In genomic region chr18:75223687-75224347, GRCh38 we compare ENCODE assay signal across 13 cellular contexts. TPM values are rescaled to one million over a fixed set of nuclear protein-coding genes. Genes with fewer than 3 reads are reported as not detected.
A peak's percentile ranks its signal among the peaks of the same experiment; 100 is the strongest.
DNase-seq lines count a peak whose midpoint lies in the region; ATAC-seq, FAIRE-seq and TF ChIP-seq lines count a peak whose summit lies in the region.
"Had no signal": no experiment of that assay in that cellular context is flagged by ENCODE, and none has a peak within 500 bp of the region (broad histone marks: within the 10 kb centered on the region; RNA-seq: fewer than 3 reads in every experiment).

No MANE protein-coding gene starts in this region.

- no peak overlapping the region for H3K4me2 ChIP-seq in SK-N-SH
- H3K4me2 ChIP-seq in Karpas-422 (ENCODE audit: low read depth, low read length, poor library complexity, severe bottlenecking) = no peak overlapping the region

- H3K4me3 Mint-ChIP-seq in WTC11 = no peak overlapping the region
- H3K4me3 Mint-ChIP-seq: activated T-cell treated with anti-CD3 and anti-CD28 coated beads, Interleukin-2, amount 50 U/mL, for 24 hours had no signal

- H3F3A ChIP-seq in SK-N-SH (replicated peaks; ENCODE audit: insufficient read depth) = no peaks in the 10 kb centered on the region

- no peaks in the 10 kb centered on the region for H3K9me3 Mint-ChIP-seq in WTC11
- H3K9me3 Mint-ChIP-seq: activated T-cell treated with anti-CD3 and anti-CD28 coated beads, Interleukin-2, amount 50 U/mL, for 24 hours had no signal

- WGBS in SK-N-SH (ENCODE audit: low lambda C conversion rate) = 84% methylated on average over 9 of the region's 9 CpGs

- H3K27me3 Mint-ChIP-seq in WTC11 (ENCODE audit: low read depth) = no peaks in the 10 kb centered on the region
- H3K27me3 Mint-ChIP-seq: activated T-cell treated with anti-CD3 and anti-CD28 coated beads, Interleukin-2, amount 50 U/mL, for 24 hours had no signal

- H4K20me1 ChIP-seq in SK-N-SH (ENCODE audit: insufficient read depth) = no peaks in the 10 kb centered on the region
- H4K20me1 ChIP-seq in Karpas-422 (ENCODE audit: insufficient read depth, low read depth, low read length) = peaks cover 49% of the 10 kb centered on the region

- H3K79me2 ChIP-seq in SK-N-SH (ENCODE audit: insufficient read depth) (peaks cover 11% of the 10 kb centered on the region), Karpas-422 (ENCODE audit: low read length) (no peaks in the 10 kb centered on the region)

- H3K27ac ChIP-seq in left ventricle myocardium inferior (replicated peaks) (peak overlapping the region; percentile 22), SK-N-SH (ENCODE audit: low read depth in 2 of 2, low read length in 1 of 2) (no peak overlapping the region), kidney (ENCODE audit: low read depth in 2 of 2, low read length in 2 of 2) (no peak overlapping the region), Karpas-422 (ENCODE audit: low read length) (no peak overlapping the region)

- H3K9me3 ChIP-seq in left ventricle myocardium inferior (replicated peaks) = no peaks in the 10 kb centered on the region
- no peaks in the 10 kb centered on the region for H3K9me3 ChIP-seq in SK-N-SH
- no peaks in the 10 kb centered on the region for H3K9me3 ChIP-seq in kidney (ENCODE audit: control insufficient read depth in 1 of 2, low read length in 2 of 2)
- H3K9me3 ChIP-seq in Karpas-422 (ENCODE audit: low read length) = no peaks in the 10 kb centered on the region
- H3K9me3 ChIP-seq: HAP-1, MG63 had no signal

- H3K4me1 ChIP-seq in left ventricle myocardium inferior (peaks cover 82% of the 10 kb centered on the region), SK-N-SH (ENCODE audit: control insufficient read depth in 1 of 2, insufficient read depth in 2 of 2, low read depth in 1 of 2, low read length in 1 of 2) (peaks cover 0 to 18% of the 10 kb centered on the region in 2 experiments; a peak in 2 of 4 replicates), kidney (ENCODE audit: control insufficient read depth in 1 of 2, insufficient read depth in 1 of 2, low read depth in 1 of 2, low read length in 2 of 2) (peaks cover 19 to 43% of the 10 kb centered on the region in 2 donors), Karpas-422 (ENCODE audit: low read length) (no peaks in the 10 kb centered on the region)

- H3K9me2 ChIP-seq in SK-N-SH (no peaks in the 10 kb centered on the region), Karpas-422 (replicated peaks; ENCODE audit: insufficient read depth, low read length) (no peaks in the 10 kb centered on the region)

- CTCF ChIA-PET in SK-N-SH (lab: Yijun Ruan, JAX) (interaction anchor here (0.8 kb wide), 1 partner anchor 9 kb away, joined by 3 read pairs; no protein-coding TSS in a partner anchor), WTC11 (lab: Charles Lee) (no interaction called here)

- peak; percentile 68 for FAIRE-seq in kidney (lab: Jason Lieb, UNC)

- DNase-seq in left ventricle myocardium inferior (no peak), cardiac septum (ENCODE audit: low spot score) (no peak), SK-N-SH (no peak), kidney (no peak), WTC11 (ENCODE audit: low spot score) (no peak), Karpas-422 (no peak), GM10266 (ENCODE audit: extremely low spot score) (no peak), NCI-H2107 (lab: John Stamatoyannopoulos, UW) (no peak)
- DNase-seq: activated T-cell treated with anti-CD3 and anti-CD28 coated beads, Interleukin-2, amount 50 U/mL, for 24 hours; MG63; right cardiac atrium had no signal

- H3K36me3 Mint-ChIP-seq in WTC11 = no peaks in the 10 kb centered on the region

- H3K27me3 ChIP-seq in left ventricle myocardium inferior (ENCODE audit: low read depth) (no peaks in the 10 kb centered on the region), SK-N-SH (ENCODE audit: insufficient read depth) (no peaks in the 10 kb centered on the region), Karpas-422 (ENCODE audit: low read length) (no peaks in the 10 kb centered on the region)
- H3K27me3 ChIP-seq: MG63 had no signal

- POLR2A ChIA-PET in SK-N-SH (lab: Yijun Ruan, JAX) = no interaction called here
- POLR2A ChIA-PET in WTC11 (lab: Charles Lee) = no interaction called here

- no peak overlapping the region for H3K27ac Mint-ChIP-seq in WTC11
- H3K27ac Mint-ChIP-seq: activated T-cell treated with anti-CD3 and anti-CD28 coated beads, Interleukin-2, amount 50 U/mL, for 24 hours had no signal

- H3K9ac ChIP-seq in SK-N-SH (no peak overlapping the region), kidney (ENCODE audit: low read length in 2 of 2) (peak overlapping the region in 1 of 2 donors; percentile 21), Karpas-422 (ENCODE audit: low read length) (no peak overlapping the region)

- intact Hi-C loops in left ventricle myocardium inferior (cut with micrococcal nuclease) = no loop called here
- intact Hi-C loops in cardiac septum (cut with DNase I) = no loop called here
- intact Hi-C loops in kidney (cut with DNase I) = no loop called here

- no peaks in the 10 kb centered on the region for H3K36me3 ChIP-seq in left ventricle myocardium inferior
- no peaks in the 10 kb centered on the region for H3K36me3 ChIP-seq in SK-N-SH (replicated peaks in 1 of 2; ENCODE audit: control insufficient read depth in 1 of 2, insufficient read depth in 2 of 2, low read length in 1 of 2)
- no peaks in the 10 kb centered on the region for H3K36me3 ChIP-seq in kidney (ENCODE audit: control insufficient read depth in 1 of 2, insufficient read depth in 2 of 2, low read length in 2 of 2)
- no peaks in the 10 kb centered on the region for H3K36me3 ChIP-seq in Karpas-422 (ENCODE audit: insufficient read depth, low read length)
- H3K36me3 ChIP-seq: HAP-1, MG63 had no signal

- peaks cover 14% of the 10 kb centered on the region for H3K4me1 Mint-ChIP-seq in WTC11

- TF ChIP-seq RAD21 in SK-N-SH (IDR thresholded peaks at IDR 0.05; ENCODE audit: low read length) = no peak

- no peak overlapping the region for H2AFZ ChIP-seq in SK-N-SH (ENCODE audit: low read depth)
- H2AFZ ChIP-seq in Karpas-422 (ENCODE audit: low read length) = no peak overlapping the region

- TF ChIP-seq EP300 in SK-N-SH (IDR thresholded peaks at IDR 0.05; ENCODE audit: borderline replicate concordance in 1 of 2, low read depth in 1 of 2, low read length in 1 of 2) = no peak

- ATAC-seq in WTC11 = no peak
- ATAC-seq: Panc1, right cardiac atrium had no signal

- H3K4me3 ChIP-seq in left ventricle myocardium inferior (no peak overlapping the region), SK-N-SH (ENCODE audit: low read depth in 2 of 2, low read length in 1 of 2) (no peak overlapping the region), kidney (ENCODE audit: low read length in 2 of 2) (no peak overlapping the region), Karpas-422 (ENCODE audit: low read length) (no peak overlapping the region)
- H3K4me3 ChIP-seq: HAP-1, MG63 had no signal

- TF ChIP-seq CTCF in left ventricle myocardium inferior (IDR thresholded peaks at IDR 0.05; ENCODE audit: borderline replicate concordance) (no peak), SK-N-SH (IDR thresholded peaks at IDR 0.05) (no peak), kidney (IDR thresholded peaks at IDR 0.05; ENCODE audit: borderline replicate concordance, extremely low read depth, insufficient read depth) (no peak), WTC11 (IDR thresholded peaks at IDR 0.05) (no peak), GM10266 (IDR thresholded peaks at IDR 0.05; ENCODE audit: control insufficient read depth, insufficient read depth, low read depth, missing control alignments) (no peak)

TF ChIP-seq in SK-N-SH, 30 proteins besides CTCF, POLR2A, EP300 and RAD21 (continues in another document):
- TF ChIP-seq FOSL2 (IDR thresholded peaks at IDR 0.05; ENCODE audit: borderline replicate concordance, low read depth) (no peak), MEF2A (IDR thresholded peaks at IDR 0.05; ENCODE audit: borderline replicate concordance, low read depth) (no peak), MXI1 (IDR thresholded peaks at IDR 0.05; ENCODE audit: low read depth, low read length) (no peak; the same call in 1 of the 2 replicates), CHD2 (IDR thresholded peaks at IDR 0.05; ENCODE audit: low read length, partially characterized antibody) (no peak)

TF ChIP-seq in WTC11, 78 proteins besides CTCF, POLR2A, EP300 and RAD21:
- TF ChIP-seq ZNF219 (CRISPR knock-in tag; IDR thresholded peaks at IDR 0.05; ENCODE audit: borderline replicate concordance) (no peak), CREM (CRISPR knock-in tag; IDR thresholded peaks at IDR 0.05) (no peak), SMAD3 (CRISPR knock-in tag; IDR thresholded peaks at IDR 0.05; ENCODE audit: borderline replicate concordance) (no peak), E2F5 (CRISPR knock-in tag; IDR thresholded peaks at IDR 0.05) (no peak), OVOL2 (CRISPR knock-in tag; IDR thresholded peaks at IDR 0.05; ENCODE audit: borderline replicate concordance) (no peak), NR2C2 (CRISPR knock-in tag; IDR thresholded peaks at IDR 0.05) (no peak)

RNA-seq across cellular contexts. Expression of gene TSHZ1, which starts 13.2 kb away (rescaled TPM):
- total RNA-seq in left ventricle myocardium inferior = 24.6 TPM
- total RNA-seq in cardiac septum = 13.3 TPM
- 2.6 and 2.8 TPM in 2 replicates for polyA plus RNA-seq in SK-N-SH (2012; rRNA removed)
- 2.5 and 3.0 TPM in 2 replicates for polyA plus RNA-seq in SK-N-SH (2012; cell fraction: cytosol; rRNA removed)
- 3.4 and 3.5 TPM in 2 replicates for polyA plus RNA-seq in SK-N-SH (2012; cell fraction: nucleus; rRNA removed)
- total RNA-seq in kidney = 31.3 TPM
- 7.0 TPM for polyA plus RNA-seq in kidney (ENCODE audit: insufficient read depth, low read depth, low replicate concordance)
- total RNA-seq in WTC11 (2021) = 1.7 to 2.9 TPM (median 2.2 TPM) in 3 replicates
- total RNA-seq in Karpas-422 (2014; rRNA removed; shearing (Covaris generic); ENCODE audit: low replicate concordance) = 4.7 and 5.7 TPM in 2 replicates

RNA-seq across cellular contexts. Expression of gene PTGR3, which starts 14.9 kb away (rescaled TPM):
- 77.3 TPM for total RNA-seq in left ventricle myocardium inferior
- total RNA-seq in cardiac septum = 33.7 TPM
- polyA plus RNA-seq in SK-N-SH (2012; rRNA removed) = 20.7 and 27.1 TPM in 2 replicates
- polyA plus RNA-seq in SK-N-SH (2012; cell fraction: cytosol; rRNA removed) = 21.0 and 23.2 TPM in 2 replicates
- polyA plus RNA-seq in SK-N-SH (2012; cell fraction: nucleus; rRNA removed) = 39.3 and 40.7 TPM in 2 replicates
- 36.8 TPM for total RNA-seq in kidney
- 21.1 TPM for polyA plus RNA-seq in kidney (ENCODE audit: insufficient read depth, low read depth, low replicate concordance)
- total RNA-seq in WTC11 (2021) = 11.8 to 13.8 TPM (median 12.8 TPM) in 3 replicates
- total RNA-seq in Karpas-422 (2014; rRNA removed; shearing (Covaris generic); ENCODE audit: low replicate concordance) = 6.6 and 17.7 TPM in 2 replicates
